ENCODE assay signal across 15 cellular contexts in genomic region chr12:20044836-20045235, GRCh38.
A peak's percentile ranks its signal among the peaks of the same experiment; 100 is the strongest.
DNase-seq lines count a peak whose midpoint lies in the region; ATAC-seq and TF ChIP-seq lines count a peak whose summit lies in the region.
"Had no signal": no experiment of that assay in that cellular context is flagged by ENCODE, and none has a peak within 500 bp of the region (broad histone marks: within the 10 kb centered on the region; RNA-seq: fewer than 3 reads in every experiment).

No MANE protein-coding gene starts in this region.

- H3K27me3 ChIP-seq in BJ (ENCODE audit: control insufficient read depth, insufficient read depth, low read length) (no peaks in the 10 kb centered on the region), osteoblast (ENCODE audit: insufficient read depth, low read length) (no peaks in the 10 kb centered on the region)
- H3K27me3 ChIP-seq: right lobe of liver, suprapubic skin had no signal

- no peak overlapping the region for H2AFZ ChIP-seq in osteoblast (ENCODE audit: low read length)

- no peaks in the 10 kb centered on the region for H4K20me1 ChIP-seq in osteoblast (ENCODE audit: insufficient read depth, low read length)

- H3K4me2 ChIP-seq in osteoblast (ENCODE audit: insufficient read depth, low read length) = no peak overlapping the region

- no peak overlapping the region for H3K27ac ChIP-seq in osteoblast (ENCODE audit: low read depth, low read length)
- H3K27ac ChIP-seq: right lobe of liver, suprapubic skin had no signal

- DNase-seq in BJ (ENCODE audit: low read depth) (peak; percentile 20), RKO (ENCODE audit: low spot score) (peak; percentile 2), fibroblast of the aortic adventitia (ENCODE audit: low read depth) (peak; percentile 77), osteoblast (ENCODE audit: insufficient read length, low spot score, missing footprints) (peak; percentile 62), SHP77 (lab: John Stamatoyannopoulos, UW) (no peak), GF-D8 (lab: John Stamatoyannopoulos, UW) (no peak), NCI-H1048 (lab: John Stamatoyannopoulos, UW) (no peak), mucosa of descending colon (no peak)
- DNase-seq: activated CD4-positive, alpha-beta T cell treated with anti-CD3 and anti-CD28 coated beads, Interleukin-2, amount 50 U/mL, for 48 hours; activated T-cell treated with anti-CD3 and anti-CD28 coated beads, Interleukin-2, amount 50 U/mL, for 48 hours; islet precursor cell; NCI-H82; right lobe of liver; stimulated activated CD4-positive, alpha-beta T cell treated with anti-CD3 and anti-CD28 coated beads, Interleukin-2, amount 100 ng/mL, for 24 hours had no signal

- H3K9me3 ChIP-seq in osteoblast (ENCODE audit: low read depth, low read length) (no peaks in the 10 kb centered on the region), mucosa of descending colon (no peaks in the 10 kb centered on the region)
- H3K9me3 ChIP-seq: right lobe of liver, suprapubic skin had no signal

- H3K4me1 ChIP-seq in osteoblast (ENCODE audit: insufficient read depth, low read length) (peaks cover 6% of the 10 kb centered on the region), mucosa of descending colon (ENCODE audit: low read depth) (no peaks in the 10 kb centered on the region)
- H3K4me1 ChIP-seq: suprapubic skin had no signal

- POLR2A ChIA-PET in BJ (lab: Charles Lee) = no interaction called here

- ATAC-seq in mucosa of descending colon = no peak
- ATAC-seq: right lobe of liver had no signal

- H3K36me3 ChIP-seq in BJ (ENCODE audit: control insufficient read depth, insufficient read depth, low read length) (no peaks in the 10 kb centered on the region), osteoblast (ENCODE audit: insufficient read depth, low read length) (no peaks in the 10 kb centered on the region), mucosa of descending colon (ENCODE audit: low read depth) (no peaks in the 10 kb centered on the region)
- H3K36me3 ChIP-seq: right lobe of liver, suprapubic skin had no signal

- CTCF ChIA-PET in BJ (lab: Yijun Ruan, JAX) = no interaction called here

- H3K79me2 ChIP-seq in osteoblast (ENCODE audit: insufficient read depth, low read length) = no peaks in the 10 kb centered on the region

- no peak for TF ChIP-seq CTCF in BJ (IDR thresholded peaks at IDR 0.05; ENCODE audit: insufficient read depth, low read depth, low read length)
- no peak for TF ChIP-seq CTCF in fibroblast of the aortic adventitia (IDR thresholded peaks at IDR 0.05; ENCODE audit: insufficient read depth, low read length)
- TF ChIP-seq CTCF in osteoblast (IDR thresholded peaks at IDR 0.05; ENCODE audit: extremely low read depth, low read depth, low read length) = no peak
- no peak for TF ChIP-seq CTCF in mucosa of descending colon (IDR thresholded peaks at IDR 0.05)

- intact Hi-C loops in mucosa of descending colon (cut with DNase I, micrococcal nuclease) = no loop called here

- H3K4me3 ChIP-seq in BJ (ENCODE audit: low read depth, low read length) = no peak overlapping the region
- no peak overlapping the region for H3K4me3 ChIP-seq in fibroblast of the aortic adventitia (ENCODE audit: low read depth, low read length)
- H3K4me3 ChIP-seq in osteoblast (ENCODE audit: insufficient read depth, low read length) = no peak overlapping the region
- no peak overlapping the region for H3K4me3 ChIP-seq in mucosa of descending colon
- H3K4me3 ChIP-seq: right lobe of liver, suprapubic skin had no signal

Comparison
In these comparisons a context has a peak if more than half of its experiments do, and no peak if none do; other contexts are left out.
1. DNase-seq: peak in BJ (single experiment), RKO (single experiment), fibroblast of the aortic adventitia (single experiment) and osteoblast (single experiment); none in SHP77 (0 of 2), GF-D8 (single experiment), NCI-H1048 (single experiment) and mucosa of descending colon (0 of 3).